Comparison of ENCODE assay signal across 18 cellular contexts in genomic region chr9:136508729-136509500, GRCh38.
"Had no signal": no experiment of that assay in that cellular context is flagged by ENCODE, and none has a peak within 500 bp of the region (broad histone marks: within the 10 kb centered on the region; RNA-seq: fewer than 3 reads in every experiment).

No MANE protein-coding gene starts in this region.

- ATAC-seq: activated CD4-positive, CD25-positive, alpha-beta regulatory T cell treated with anti-CD3 and anti-CD28 coated beads, Interleukin-2, amount 50 U/mL, for 24 hours; activated CD8-positive, alpha-beta T cell treated with anti-CD3 and anti-CD28 coated beads for 36 hours; activated naive CD8-positive, alpha-beta T cell treated with anti-CD3 and anti-CD28 coated beads, Interleukin-2, amount 50 U/mL, for 24 hours; effector memory CD8-positive, alpha-beta T cell; right lobe of liver had no signal

- H3K9me3 ChIP-seq: ovary, right lobe of liver, tibial nerve had no signal

- H3K4me3 ChIP-seq: ovary, right lobe of liver, smooth muscle cell, tibial nerve had no signal

- H3K36me3 ChIP-seq: ovary had no signal

- H3K4me2 ChIP-seq: smooth muscle cell had no signal

- H3K27me3 Mint-ChIP-seq: activated CD8-positive, alpha-beta T cell treated with anti-CD3 and anti-CD28 coated beads for 36 hours; activated naive CD8-positive, alpha-beta T cell treated with anti-CD3 and anti-CD28 coated beads, Interleukin-2, amount 50 U/mL, for 24 hours; dendritic cell treated with granulocyte-macrophage colony-stimulating factor and Interleukin-4, amounts not matched to agents 40 ng/mL and 50 ng/mL, for 4 days; effector memory CD8-positive, alpha-beta T cell had no signal

- H3K27ac ChIP-seq: epithelial cell of prostate, ovary had no signal

- H3K4me3 Mint-ChIP-seq: activated CD8-positive, alpha-beta T cell treated with anti-CD3 and anti-CD28 coated beads for 36 hours; activated naive CD8-positive, alpha-beta T cell treated with anti-CD3 and anti-CD28 coated beads, Interleukin-2, amount 50 U/mL, for 24 hours; activated T-helper 1 cell treated with anti-CD3 and anti-CD28 coated beads, Interleukin-12 subunit alpha, Interleukin-12 subunit beta, Interleukin-2, Interleukin-4 antibody, amounts not matched to agents 30 ng/mL and 10 ng/mL and 1 ng/mL, durations not matched to agents 14 hours and 24 hours and 36 hours; dendritic cell treated with granulocyte-macrophage colony-stimulating factor and Interleukin-4, amounts not matched to agents 40 ng/mL and 50 ng/mL, for 4 days; effector memory CD8-positive, alpha-beta T cell; immature natural killer cell; neural crest cell had no signal

- DNase-seq: activated CD8-positive, alpha-beta T cell treated with anti-CD3 and anti-CD28 coated beads for 36 hours; activated naive CD4-positive, alpha-beta T cell; activated naive CD8-positive, alpha-beta T cell treated with anti-CD3 and anti-CD28 coated beads, Interleukin-2, amount 50 U/mL, for 24 hours; aorta; cerebellar nuclear complex; effector memory CD8-positive, alpha-beta T cell; foreskin melanocyte; immature natural killer cell; ovary; right lobe of liver; T1000 had no signal

- H3K4me1 ChIP-seq: right lobe of liver had no signal

- H3K4me1 Mint-ChIP-seq: activated naive CD8-positive, alpha-beta T cell treated with anti-CD3 and anti-CD28 coated beads, Interleukin-2, amount 50 U/mL, for 24 hours had no signal

- H3K27ac Mint-ChIP-seq: activated CD8-positive, alpha-beta T cell treated with anti-CD3 and anti-CD28 coated beads for 36 hours; activated naive CD8-positive, alpha-beta T cell treated with anti-CD3 and anti-CD28 coated beads, Interleukin-2, amount 50 U/mL, for 24 hours; activated T-helper 1 cell treated with anti-CD3 and anti-CD28 coated beads, Interleukin-12 subunit alpha, Interleukin-12 subunit beta, Interleukin-2, Interleukin-4 antibody, amounts not matched to agents 30 ng/mL and 10 ng/mL and 1 ng/mL, durations not matched to agents 14 hours and 24 hours and 36 hours; dendritic cell treated with granulocyte-macrophage colony-stimulating factor and Interleukin-4, amounts not matched to agents 40 ng/mL and 50 ng/mL, for 4 days; effector memory CD8-positive, alpha-beta T cell; immature natural killer cell had no signal

- H3K27me3 ChIP-seq: ovary, right lobe of liver, tibial nerve had no signal

- H3K9me3 Mint-ChIP-seq: activated CD8-positive, alpha-beta T cell treated with anti-CD3 and anti-CD28 coated beads for 36 hours; activated naive CD8-positive, alpha-beta T cell treated with anti-CD3 and anti-CD28 coated beads, Interleukin-2, amount 50 U/mL, for 24 hours; activated T-helper 1 cell treated with anti-CD3 and anti-CD28 coated beads, Interleukin-12 subunit alpha, Interleukin-12 subunit beta, Interleukin-2, Interleukin-4 antibody, amounts not matched to agents 30 ng/mL and 10 ng/mL and 1 ng/mL, durations not matched to agents 14 hours and 24 hours and 36 hours; dendritic cell treated with granulocyte-macrophage colony-stimulating factor and Interleukin-4, amounts not matched to agents 40 ng/mL and 50 ng/mL, for 4 days; effector memory CD8-positive, alpha-beta T cell; immature natural killer cell; neural crest cell had no signal
